15 cellular contexts compared by ENCODE assay signal in the genomic region with DNA sequence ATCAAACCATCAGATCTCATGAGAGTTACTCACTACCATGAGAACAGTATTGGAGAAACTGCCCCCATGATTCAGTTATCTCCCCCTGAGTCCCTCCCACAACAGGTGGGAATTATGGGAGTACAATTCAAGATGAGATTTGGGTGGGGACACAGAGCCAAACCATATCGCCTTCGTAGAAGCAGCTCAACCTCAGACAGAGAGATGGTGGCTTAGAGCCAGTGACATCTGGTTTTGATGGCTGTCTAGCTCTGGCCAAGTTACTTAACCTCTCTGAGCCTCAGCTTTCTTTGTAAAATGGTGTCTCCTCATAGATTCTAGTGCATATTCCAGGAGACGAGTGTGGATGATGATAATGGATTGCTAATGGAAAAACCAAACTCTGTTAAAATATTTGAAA. TPM values are rescaled to one million over a fixed set of nuclear protein-coding genes. Genes with fewer than 3 reads are reported as not detected.
DNase-seq lines count a peak whose midpoint lies in the region; ATAC-seq and TF ChIP-seq lines count a peak whose summit lies in the region.
"Had no signal": no experiment of that assay in that cellular context is flagged by ENCODE, and none has a peak within 500 bp of the region (broad histone marks: within the 10 kb centered on the region; RNA-seq: fewer than 3 reads in every experiment).

No MANE protein-coding gene starts in this region.

- H3K4me3 Mint-ChIP-seq in activated CD8-positive, alpha-beta T cell treated with anti-CD3 and anti-CD28 coated beads, Interleukin-2, amount 10 ng/mL, durations not matched to agents 7 days and 5 days = no peak overlapping the region
- H3K4me3 Mint-ChIP-seq in activated CD8-positive, alpha-beta T cell treated with anti-CD3 and anti-CD28 coated beads for 36 hours = no peak overlapping the region
- H3K4me3 Mint-ChIP-seq in stimulated activated naive CD8-positive, alpha-beta T cell treated with anti-CD3 and anti-CD28 coated beads, Interleukin-15, amount 100 ng/mL, for 72 hours = no peak overlapping the region
- no peak overlapping the region for H3K4me3 Mint-ChIP-seq in activated naive CD8-positive, alpha-beta T cell treated with anti-CD3 and anti-CD28 coated beads, Interleukin-2, amount 50 U/mL, for 24 hours
- no peak overlapping the region for H3K4me3 Mint-ChIP-seq in stimulated activated memory B cell treated with anti-CD40 and anti-IgM and Interleukin-4, amounts not matched to agents 10 μg/mL and 1 μg/mL and 100 μg/mL, for 72 hours

- no peaks in the 10 kb centered on the region for H3K27me3 Mint-ChIP-seq in activated CD8-positive, alpha-beta T cell treated with anti-CD3 and anti-CD28 coated beads, Interleukin-2, amount 10 ng/mL, durations not matched to agents 7 days and 5 days (ENCODE audit: low read depth)
- no peaks in the 10 kb centered on the region for H3K27me3 Mint-ChIP-seq in activated CD8-positive, alpha-beta T cell treated with anti-CD3 and anti-CD28 coated beads for 36 hours
- no peaks in the 10 kb centered on the region for H3K27me3 Mint-ChIP-seq in stimulated activated naive CD8-positive, alpha-beta T cell treated with anti-CD3 and anti-CD28 coated beads, Interleukin-15, amount 100 ng/mL, for 72 hours
- no peaks in the 10 kb centered on the region for H3K27me3 Mint-ChIP-seq in activated naive CD8-positive, alpha-beta T cell treated with anti-CD3 and anti-CD28 coated beads, Interleukin-2, amount 50 U/mL, for 24 hours
- H3K27me3 Mint-ChIP-seq in stimulated activated memory B cell treated with anti-CD40 and anti-IgM and Interleukin-4, amounts not matched to agents 10 μg/mL and 1 μg/mL and 100 μg/mL, for 72 hours = no peaks in the 10 kb centered on the region

- intact Hi-C loops in activated CD8-positive, alpha-beta T cell treated with anti-CD3 and anti-CD28 coated beads for 36 hours (cut with micrococcal nuclease) = no loop called here

- no peaks in the 10 kb centered on the region for H3K9me3 Mint-ChIP-seq in activated CD8-positive, alpha-beta T cell treated with anti-CD3 and anti-CD28 coated beads, Interleukin-2, amount 10 ng/mL, durations not matched to agents 7 days and 5 days (ENCODE audit: insufficient read depth)
- H3K9me3 Mint-ChIP-seq in activated CD8-positive, alpha-beta T cell treated with anti-CD3 and anti-CD28 coated beads for 36 hours = no peaks in the 10 kb centered on the region
- no peaks in the 10 kb centered on the region for H3K9me3 Mint-ChIP-seq in stimulated activated naive CD8-positive, alpha-beta T cell treated with anti-CD3 and anti-CD28 coated beads, Interleukin-15, amount 100 ng/mL, for 72 hours
- H3K9me3 Mint-ChIP-seq in activated naive CD8-positive, alpha-beta T cell treated with anti-CD3 and anti-CD28 coated beads, Interleukin-2, amount 50 U/mL, for 24 hours = no peaks in the 10 kb centered on the region
- no peaks in the 10 kb centered on the region for H3K9me3 Mint-ChIP-seq in stimulated activated memory B cell treated with anti-CD40 and anti-IgM and Interleukin-4, amounts not matched to agents 10 μg/mL and 1 μg/mL and 100 μg/mL, for 72 hours

- H3K4me1 Mint-ChIP-seq in activated CD8-positive, alpha-beta T cell treated with anti-CD3 and anti-CD28 coated beads, Interleukin-2, amount 10 ng/mL, durations not matched to agents 7 days and 5 days (ENCODE audit: low read depth) = peaks cover 27% of the 10 kb centered on the region
- no peaks in the 10 kb centered on the region for H3K4me1 Mint-ChIP-seq in activated CD8-positive, alpha-beta T cell treated with anti-CD3 and anti-CD28 coated beads for 36 hours (ENCODE audit: low read depth)
- H3K4me1 Mint-ChIP-seq in stimulated activated naive CD8-positive, alpha-beta T cell treated with anti-CD3 and anti-CD28 coated beads, Interleukin-15, amount 100 ng/mL, for 72 hours = no peaks in the 10 kb centered on the region
- no peaks in the 10 kb centered on the region for H3K4me1 Mint-ChIP-seq in activated naive CD8-positive, alpha-beta T cell treated with anti-CD3 and anti-CD28 coated beads, Interleukin-2, amount 50 U/mL, for 24 hours
- H3K4me1 Mint-ChIP-seq in stimulated activated memory B cell treated with anti-CD40 and anti-IgM and Interleukin-4, amounts not matched to agents 10 μg/mL and 1 μg/mL and 100 μg/mL, for 72 hours = no peaks in the 10 kb centered on the region

- H3K36me3 Mint-ChIP-seq in activated CD8-positive, alpha-beta T cell treated with anti-CD3 and anti-CD28 coated beads, Interleukin-2, amount 10 ng/mL, durations not matched to agents 7 days and 5 days (ENCODE audit: low read depth) = peaks cover 89% of the 10 kb centered on the region
- peaks cover 4% of the 10 kb centered on the region for H3K36me3 Mint-ChIP-seq in activated CD8-positive, alpha-beta T cell treated with anti-CD3 and anti-CD28 coated beads for 36 hours (ENCODE audit: low read depth)
- peaks cover 14% of the 10 kb centered on the region for H3K36me3 Mint-ChIP-seq in activated naive CD8-positive, alpha-beta T cell treated with anti-CD3 and anti-CD28 coated beads, Interleukin-2, amount 50 U/mL, for 24 hours (ENCODE audit: low read depth)
- H3K36me3 Mint-ChIP-seq in stimulated activated memory B cell treated with anti-CD40 and anti-IgM and Interleukin-4, amounts not matched to agents 10 μg/mL and 1 μg/mL and 100 μg/mL, for 72 hours = peaks cover 35% of the 10 kb centered on the region

- TF ChIP-seq CTCF in activated CD8-positive, alpha-beta T cell treated with anti-CD3 and anti-CD28 coated beads for 36 hours (IDR thresholded peaks at IDR 0.05) = no peak

- POLR2A ChIA-PET in activated CD8-positive, alpha-beta T cell treated with anti-CD3 and anti-CD28 coated beads, Interleukin-2, amount 10 ng/mL, durations not matched to agents 7 days and 5 days (lab: Charles Lee) = interaction anchor here (0.6 to 1.7 kb wide), 5 partner anchors 10 to 28 kb away, joined by 3 to 8 read pairs (median 4); a partner anchor contains a TSS
- POLR2A ChIA-PET in activated CD8-positive, alpha-beta T cell treated with anti-CD3 and anti-CD28 coated beads for 36 hours (lab: Charles Lee) = no interaction called here

- CTCF ChIA-PET in activated CD8-positive, alpha-beta T cell treated with anti-CD3 and anti-CD28 coated beads, Interleukin-2, amount 10 ng/mL, durations not matched to agents 7 days and 5 days (lab: Charles Lee) = no interaction called here
- CTCF ChIA-PET in activated CD8-positive, alpha-beta T cell treated with anti-CD3 and anti-CD28 coated beads for 36 hours (lab: Charles Lee) = interaction anchor here (1.0 kb wide), 1 partner anchor 170 kb away, joined by 3 read pairs; no protein-coding TSS in a partner anchor

- no peak for DNase-seq in activated CD8-positive, alpha-beta T cell treated with anti-CD3 and anti-CD28 coated beads, Interleukin-2, amount 10 ng/mL, durations not matched to agents 7 days and 5 days
- DNase-seq in activated CD8-positive, alpha-beta T cell treated with anti-CD3 and anti-CD28 coated beads for 36 hours = no peak
- DNase-seq in stimulated activated naive CD8-positive, alpha-beta T cell treated with anti-CD3 and anti-CD28 coated beads, Interleukin-15, amount 100 ng/mL, for 72 hours = no peak
- DNase-seq in stimulated activated naive CD8-positive, alpha-beta T cell treated with anti-CD3 and anti-CD28 coated beads, Interleukin-15, Interleukin-2, amounts not matched to agents 100 U/mL and 50 U/mL, for 24 hours = no peak
- DNase-seq in activated naive CD8-positive, alpha-beta T cell treated with anti-CD3 and anti-CD28 coated beads, Interleukin-2, amount 50 U/mL, for 24 hours = no peak
- DNase-seq in HCEC 1CT = no peak
- DNase-seq: C1 segment of cervical spinal cord, KBM-7, MV-4-11, NCI-H1417, NCI-H187 treated with DMSO at 0.1 percent for 48 hours, NCI-H69, Right ventricle myocardium superior had no signal

- no peak for ATAC-seq in activated CD8-positive, alpha-beta T cell treated with anti-CD3 and anti-CD28 coated beads, Interleukin-2, amount 10 ng/mL, durations not matched to agents 7 days and 5 days
- no peak for ATAC-seq in activated CD8-positive, alpha-beta T cell treated with anti-CD3 and anti-CD28 coated beads for 36 hours
- no peak for ATAC-seq in stimulated activated naive CD8-positive, alpha-beta T cell treated with anti-CD3 and anti-CD28 coated beads, Interleukin-15, amount 100 ng/mL, for 72 hours
- no peak for ATAC-seq in stimulated activated naive CD8-positive, alpha-beta T cell treated with anti-CD3 and anti-CD28 coated beads, Interleukin-15, Interleukin-2, amounts not matched to agents 100 U/mL and 50 U/mL, for 24 hours
- no peak for ATAC-seq in activated naive CD8-positive, alpha-beta T cell treated with anti-CD3 and anti-CD28 coated beads, Interleukin-2, amount 50 U/mL, for 24 hours
- no peak for ATAC-seq in stimulated activated memory B cell treated with anti-CD40 and anti-IgM and Interleukin-4, amounts not matched to agents 10 μg/mL and 1 μg/mL and 100 μg/mL, for 72 hours
- no peak for ATAC-seq in GM21515 (IDR thresholded peaks at IDR 0.05; ENCODE audit: unreplicated experiment)

- peak overlapping the region; percentile 66 for H3K27ac Mint-ChIP-seq in activated CD8-positive, alpha-beta T cell treated with anti-CD3 and anti-CD28 coated beads, Interleukin-2, amount 10 ng/mL, durations not matched to agents 7 days and 5 days
- H3K27ac Mint-ChIP-seq in activated CD8-positive, alpha-beta T cell treated with anti-CD3 and anti-CD28 coated beads for 36 hours = no peak overlapping the region
- H3K27ac Mint-ChIP-seq in stimulated activated naive CD8-positive, alpha-beta T cell treated with anti-CD3 and anti-CD28 coated beads, Interleukin-15, amount 100 ng/mL, for 72 hours = peak overlapping the region; percentile 7 to 37
- H3K27ac Mint-ChIP-seq in activated naive CD8-positive, alpha-beta T cell treated with anti-CD3 and anti-CD28 coated beads, Interleukin-2, amount 50 U/mL, for 24 hours = peak overlapping the region; percentile 18
- H3K27ac Mint-ChIP-seq in stimulated activated memory B cell treated with anti-CD40 and anti-IgM and Interleukin-4, amounts not matched to agents 10 μg/mL and 1 μg/mL and 100 μg/mL, for 72 hours = peak overlapping the region; percentile 13

RNA-seq across cellular contexts. Expression of a gene that starts 27.2 kb away (rescaled TPM):
- 100 to 1,000 TPM; 563 to 584 TPM for total RNA-seq in activated CD8-positive, alpha-beta T cell treated with anti-CD3 and anti-CD28 coated beads, Interleukin-2, amount 10 ng/mL, durations not matched to agents 7 days and 5 days
- total RNA-seq in activated CD8-positive, alpha-beta T cell treated with anti-CD3 and anti-CD28 coated beads for 36 hours = 10 to 100 TPM; 39.4 to 40.0 TPM

RNA-seq across cellular contexts. Expression of a gene that starts 54.8 kb away (rescaled TPM):
- not detected for total RNA-seq in activated CD8-positive, alpha-beta T cell treated with anti-CD3 and anti-CD28 coated beads, Interleukin-2, amount 10 ng/mL, durations not matched to agents 7 days and 5 days
- total RNA-seq in activated CD8-positive, alpha-beta T cell treated with anti-CD3 and anti-CD28 coated beads for 36 hours = not detected
- total RNA-seq: Right ventricle myocardium superior had no signal

Comparison
In these comparisons a context has a peak if more than half of its experiments do, and no peak if none do; other contexts are left out.
1. RNA of a gene that starts 27.2 kb away (total RNA-seq): 563 to 584 TPM in activated CD8-positive, alpha-beta T cell treated with anti-CD3 and anti-CD28 coated beads, Interleukin-2, amount 10 ng/mL, durations not matched to agents 7 days and 5 days; 39.4 to 40.0 TPM in activated CD8-positive, alpha-beta T cell treated with anti-CD3 and anti-CD28 coated beads for 36 hours; every median in the first group is over 10 times any median in the second.